Comparison of ENCODE assay signal across 14 cellular contexts in genomic region chr7:85172530-85172941, GRCh38. TPM values are rescaled to one million over a fixed set of nuclear protein-coding genes. Genes with fewer than 3 reads are reported as not detected.
A peak's percentile ranks its signal among the peaks of the same experiment; 100 is the strongest.
DNase-seq lines count a peak whose midpoint lies in the region; ATAC-seq, FAIRE-seq and TF ChIP-seq lines count a peak whose summit lies in the region.
"Had no signal": no experiment of that assay in that cellular context is flagged by ENCODE, and none has a peak within 500 bp of the region (broad histone marks: within the 10 kb centered on the region; RNA-seq: fewer than 3 reads in every experiment).

No MANE protein-coding gene starts in this region.

- DNase-seq in AG04450 (ENCODE audit: low read depth, low spot score) = peak; percentile 69
- DNase-seq in LHCN-M2 (ENCODE audit: low read depth) = peak; percentile 16
- peak; percentile 59 for DNase-seq in bronchial epithelial cell (ENCODE audit: low read depth)
- no peak for DNase-seq in lung (ENCODE audit: low spot score)
- DNase-seq in HTR-8/SVneo (ENCODE audit: insufficient read length, low spot score) = no peak
- no peak for DNase-seq in SHP77 (lab: John Stamatoyannopoulos, UW)
- DNase-seq: naive thymus-derived CD8-positive, alpha-beta T cell; NCI-H1694 treated with DMSO at 0.1 percent for 48 hours; PC-3; stimulated activated CD8-positive, alpha-beta memory T cell treated with anti-CD3 and anti-CD28 coated beads, Interleukin-4, amount 100 ng/mL, for 48 hours had no signal

- 25 to 35% methylated on average over 3 of the region's 3 CpGs for WGBS in lung, 2 donors

- H3K27ac ChIP-seq in AG04450 (ENCODE audit: low read depth, low read length) = peak overlapping the region; percentile 22
- no peak overlapping the region for H3K27ac ChIP-seq in lung (ENCODE audit: low read depth in 1 of 2, low read length in 1 of 2)
- H3K27ac ChIP-seq: HL-60 had no signal

- H3K36me3 ChIP-seq in bronchial epithelial cell (ENCODE audit: control insufficient read depth, insufficient read depth, low read length) (no peaks in the 10 kb centered on the region), lung (ENCODE audit: control insufficient read depth in 2 of 2, insufficient read depth in 2 of 2, low read length in 2 of 2) (no peaks in the 10 kb centered on the region)

- FAIRE-seq in bronchial epithelial cell (lab: Jason Lieb, UNC) = no peak
- FAIRE-seq in HTR-8/SVneo (lab: Jason Lieb, UNC) = no peak

- H3K27me3 ChIP-seq in AG04450 (ENCODE audit: control insufficient read depth, insufficient read depth, low read length) = no peaks in the 10 kb centered on the region
- H3K27me3 ChIP-seq in bronchial epithelial cell (ENCODE audit: control insufficient read depth, insufficient read depth, low read length) = no peaks in the 10 kb centered on the region
- no peaks in the 10 kb centered on the region for H3K27me3 ChIP-seq in lung (ENCODE audit: control insufficient read depth, insufficient read depth)

- TF ChIP-seq CTCF in AG04450 (IDR thresholded peaks at IDR 0.05; ENCODE audit: low read depth, low read length) (no peak), bronchial epithelial cell (IDR thresholded peaks at IDR 0.05; ENCODE audit: insufficient read depth, low read length, severe bottlenecking) (no peak), lung (IDR thresholded peaks at IDR 0.05; ENCODE audit: control extremely low read depth, extremely low read depth) (no peak)

- H3K9me3 ChIP-seq in AG04450 (ENCODE audit: control insufficient read depth, insufficient read depth, low read length) (no peaks in the 10 kb centered on the region), lung (ENCODE audit: control insufficient read depth in 2 of 2, insufficient read depth in 1 of 2, low read length in 1 of 2) (no peaks in the 10 kb centered on the region)

- ATAC-seq in lung (ENCODE audit: insufficient read depth, low FRiP score) = peak; percentile 53
- no peak for ATAC-seq in HG02938 (IDR thresholded peaks at IDR 0.05; ENCODE audit: unreplicated experiment)
- ATAC-seq in GM21528 (IDR thresholded peaks at IDR 0.05; ENCODE audit: low FRiP score, unreplicated experiment) = no peak
- ATAC-seq: naive thymus-derived CD8-positive, alpha-beta T cell; PC-3 had no signal

- CTCF ChIA-PET in AG04450 (lab: Charles Lee) = interaction anchor here (1.0 kb wide), 1 partner anchor 131 kb away, joined by 4 read pairs; no protein-coding TSS in a partner anchor

- H3K4me3 ChIP-seq in AG04450 (ENCODE audit: low read depth, low read length) = no peak overlapping the region
- no peak overlapping the region for H3K4me3 ChIP-seq in bronchial epithelial cell (ENCODE audit: low read depth, low read length)
- no peak overlapping the region for H3K4me3 ChIP-seq in lung

- H3K4me1 ChIP-seq in lung (ENCODE audit: control insufficient read depth in 2 of 2, insufficient read depth in 2 of 2, low read length in 2 of 2) = no peaks in the 10 kb centered on the region

- POLR2A ChIA-PET in AG04450 (lab: Yijun Ruan, JAX) = no interaction called here

RNA-seq across cellular contexts. Expression of gene SEMA3D, which starts 14.3 kb away (rescaled TPM):
- polyA plus RNA-seq in AG04450 (2011; rRNA removed) (5.7 and 7.4 TPM in 2 replicates), lung (under 1 TPM; 0.53 to 0.57 TPM)
- 10.5 and 17.5 TPM in 2 replicates for polyA minus RNA-seq in AG04450 (2011; rRNA and poly(A)+ RNA removed)
- total RNA-seq in LHCN-M2 (2014; rRNA removed) (under 0.01 TPM in 1 of 2 replicates, not detected in the other), bronchial epithelial cell (0.79 and 1.2 TPM in 2 replicates), lung (10 to 100 TPM in 1 of 2 donors, 1 to 10 TPM in 1; 4.6 to 49.0 TPM)
- not detected for polyA plus RNA-seq in LHCN-M2 (2012)
- total RNA-seq: naive thymus-derived CD8-positive, alpha-beta T cell had no signal
- polyA plus RNA-seq: CD14-positive monocyte; naive thymus-derived CD8-positive, alpha-beta T cell had no signal

Comparison
In these comparisons a context has a peak if more than half of its experiments do, and no peak if none do; other contexts are left out.
1. DNase-seq: peak in AG04450 (single experiment), LHCN-M2 (single experiment) and bronchial epithelial cell (single experiment); none in lung (single experiment), HTR-8/SVneo (single experiment) and SHP77 (0 of 2).